In genomic region chr5:88368201-88368600, GRCh38 we compare ENCODE assay signal across 36 cellular contexts.
"Had no signal": no experiment of that assay in that cellular context is flagged by ENCODE, and none has a peak within 500 bp of the region (broad histone marks: within the 10 kb centered on the region; RNA-seq: fewer than 3 reads in every experiment).

No MANE protein-coding gene starts in this region.

- H3K27ac ChIP-seq: adrenal gland, body of pancreas, brain microvascular endothelial cell, breast epithelium, VCaP had no signal

- H3K9me3 ChIP-seq: adrenal gland, body of pancreas had no signal

- H3K4me3 ChIP-seq: adrenal gland, body of pancreas, breast epithelium had no signal

- H3K36me3 ChIP-seq: adrenal gland, brain microvascular endothelial cell, breast epithelium had no signal

- H3K27ac Mint-ChIP-seq: activated B cell treated with CpG ODN at 0.5 μM for 24 hours; activated CD4-positive, alpha-beta memory T cell treated with anti-CD3 and anti-CD28 coated beads for 36 hours; activated CD4-positive, alpha-beta T cell treated with anti-CD3 and anti-CD28 coated beads, Interleukin-2, amount 10 ng/mL, durations not matched to agents 24 days and 14 days; activated CD8-positive, alpha-beta T cell treated with anti-CD3 and anti-CD28 coated beads for 36 hours; activated naive CD4-positive, alpha-beta T cell treated with anti-CD3 and anti-CD28 coated beads for 36 hours; activated naive CD4-positive, alpha-beta T cell treated with anti-CD3 and anti-CD28 coated beads, Interleukin-2, amount 50 U/mL, for 72 hours; activated naive CD8-positive, alpha-beta T cell treated with anti-CD3 and anti-CD28 coated beads for 36 hours; activated T-cell treated with anti-CD3 and anti-CD28 coated beads, Interleukin-2, amount 50 U/mL, for 72 hours; activated T-helper 1 cell treated with anti-CD3 and anti-CD28 coated beads, Interleukin-12 subunit alpha, Interleukin-12 subunit beta, Interleukin-2, Interleukin-4 antibody, amounts not matched to agents 30 ng/mL and 10 ng/mL and 1 ng/mL, durations not matched to agents 14 hours and 24 hours and 36 hours; activated T-helper 17 cell treated with anti-CD3 and anti-CD28 coated beads, Interleukin-2, amount 50 U/mL, for 72 hours; T-helper 1 cell treated with Interleukin-12 subunit alpha and Interleukin-12 subunit beta and Interleukin-4 antibody, amounts not matched to agents 30 μg/mL and 1 μg/mL, for 36 hours; T-helper 2 cell treated with Interferon-gamma antibody and Interleukin-4, amounts not matched to agents 5 μg/mL and 100 μg/mL, for 36 hours had no signal

- H3K9me3 Mint-ChIP-seq: activated B cell treated with CpG ODN at 0.5 μM for 24 hours; activated CD4-positive, alpha-beta memory T cell treated with anti-CD3 and anti-CD28 coated beads for 36 hours; activated CD4-positive, alpha-beta T cell treated with anti-CD3 and anti-CD28 coated beads, Interleukin-2, amount 10 ng/mL, durations not matched to agents 24 days and 14 days; activated CD8-positive, alpha-beta T cell treated with anti-CD3 and anti-CD28 coated beads for 36 hours; activated naive CD4-positive, alpha-beta T cell treated with anti-CD3 and anti-CD28 coated beads for 36 hours; activated naive CD4-positive, alpha-beta T cell treated with anti-CD3 and anti-CD28 coated beads, Interleukin-2, amount 50 U/mL, for 72 hours; activated naive CD8-positive, alpha-beta T cell treated with anti-CD3 and anti-CD28 coated beads for 36 hours; activated T-cell treated with anti-CD3 and anti-CD28 coated beads, Interleukin-2, amount 50 U/mL, for 4 hours; activated T-cell treated with anti-CD3 and anti-CD28 coated beads, Interleukin-2, amount 50 U/mL, for 72 hours; activated T-helper 1 cell treated with anti-CD3 and anti-CD28 coated beads, Interleukin-12 subunit alpha, Interleukin-12 subunit beta, Interleukin-2, Interleukin-4 antibody, amounts not matched to agents 30 ng/mL and 10 ng/mL and 1 ng/mL, durations not matched to agents 14 hours and 24 hours and 36 hours; T-helper 1 cell treated with Interleukin-12 subunit alpha and Interleukin-12 subunit beta and Interleukin-4 antibody, amounts not matched to agents 30 μg/mL and 1 μg/mL, for 36 hours; T-helper 2 cell treated with Interferon-gamma antibody and Interleukin-4, amounts not matched to agents 5 μg/mL and 100 μg/mL, for 36 hours had no signal

- FAIRE-seq: TTC549 had no signal

- H3K27me3 ChIP-seq: adrenal gland, body of pancreas, brain microvascular endothelial cell, breast epithelium had no signal

- H3K4me3 Mint-ChIP-seq: activated B cell treated with CpG ODN at 0.5 μM for 24 hours; activated CD4-positive, alpha-beta memory T cell treated with anti-CD3 and anti-CD28 coated beads for 36 hours; activated CD4-positive, alpha-beta T cell treated with anti-CD3 and anti-CD28 coated beads, Interleukin-2, amount 10 ng/mL, durations not matched to agents 24 days and 14 days; activated CD8-positive, alpha-beta T cell treated with anti-CD3 and anti-CD28 coated beads for 36 hours; activated naive CD4-positive, alpha-beta T cell treated with anti-CD3 and anti-CD28 coated beads for 36 hours; activated naive CD8-positive, alpha-beta T cell treated with anti-CD3 and anti-CD28 coated beads for 36 hours; activated T-cell treated with anti-CD3 and anti-CD28 coated beads, Interleukin-2, amount 50 U/mL, for 4 hours; activated T-cell treated with anti-CD3 and anti-CD28 coated beads, Interleukin-2, amount 50 U/mL, for 72 hours; activated T-helper 1 cell treated with anti-CD3 and anti-CD28 coated beads, Interleukin-12 subunit alpha, Interleukin-12 subunit beta, Interleukin-2, Interleukin-4 antibody, amounts not matched to agents 30 ng/mL and 10 ng/mL and 1 ng/mL, durations not matched to agents 14 hours and 24 hours and 36 hours; activated T-helper 17 cell treated with anti-CD3 and anti-CD28 coated beads, Interleukin-2, amount 50 U/mL, for 72 hours; T-helper 1 cell treated with Interleukin-12 subunit alpha and Interleukin-12 subunit beta and Interleukin-4 antibody, amounts not matched to agents 30 μg/mL and 1 μg/mL, for 36 hours; T-helper 2 cell treated with Interferon-gamma antibody and Interleukin-4, amounts not matched to agents 5 μg/mL and 100 μg/mL, for 36 hours had no signal

- H3K27me3 Mint-ChIP-seq: activated CD4-positive, alpha-beta memory T cell treated with anti-CD3 and anti-CD28 coated beads for 36 hours; activated CD8-positive, alpha-beta T cell treated with anti-CD3 and anti-CD28 coated beads for 36 hours had no signal

- H3K4me1 ChIP-seq: adrenal gland, body of pancreas, breast epithelium had no signal

- DNase-seq: activated B cell treated with CpG ODN at 0.5 μM for 24 hours; activated CD4-positive, alpha-beta memory T cell treated with anti-CD3 and anti-CD28 coated beads for 36 hours; activated CD4-positive, alpha-beta T cell treated with anti-CD3 and anti-CD28 coated beads for 4 hours; activated CD4-positive, alpha-beta T cell treated with anti-CD3 and anti-CD28 coated beads, Interleukin-2, amount 10 ng/mL, durations not matched to agents 24 days and 14 days; activated CD4-positive, alpha-beta T cell treated with anti-CD3 and anti-CD28 coated beads, Interleukin-2, amount 50 U/mL, for 1 hour; activated CD4-positive, alpha-beta T cell treated with anti-CD3 and anti-CD28 coated beads, Interleukin-2, amount 50 U/mL, for 4 hours; activated CD4-positive, CD25-positive, alpha-beta regulatory T cell treated with anti-CD3 and anti-CD28 coated beads, Interleukin-2, amount 50 U/mL, for 72 hours; activated CD8-positive, alpha-beta memory T cell treated with anti-CD3 and anti-CD28 coated beads, Interleukin-2, amount 50 U/mL, for 4 hours; activated CD8-positive, alpha-beta T cell treated with anti-CD3 and anti-CD28 coated beads for 36 hours; activated effector memory CD4-positive, alpha-beta T cell treated with anti-CD3 and anti-CD28 coated beads, Interleukin-2, amount 50 U/mL, for 16 hours; activated gamma-delta T cell treated with Interleukin-2 at 50 U/mL for 16 hours; activated naive CD4-positive, alpha-beta T cell; activated naive CD4-positive, alpha-beta T cell treated with anti-CD3 and anti-CD28 coated beads for 36 hours; activated naive CD4-positive, alpha-beta T cell treated with anti-CD3 and anti-CD28 coated beads, Interleukin-2, amount 50 U/mL, for 16 hours; activated naive CD8-positive, alpha-beta T cell treated with anti-CD3 and anti-CD28 coated beads for 36 hours; activated T-cell treated with anti-CD3 and anti-CD28 coated beads for 4 hours; activated T-cell treated with anti-CD3 and anti-CD28 coated beads, Interleukin-2, amount 50 U/mL, for 1 hour; activated T-cell treated with anti-CD3 and anti-CD28 coated beads, Interleukin-2, amount 50 U/mL, for 4 hours; activated T-cell treated with anti-CD3 and anti-CD28 coated beads, Interleukin-2, amount 50 U/mL, for 72 hours; adrenal gland; amniotic stem cell; aorta; body of pancreas; brain microvascular endothelial cell; central memory CD4-positive, alpha-beta T cell; T-helper 1 cell; T-helper 2 cell; T-helper 9 cell had no signal

- H3K36me3 Mint-ChIP-seq: activated CD4-positive, alpha-beta memory T cell treated with anti-CD3 and anti-CD28 coated beads for 36 hours had no signal

- H3K4me1 Mint-ChIP-seq: activated B cell treated with CpG ODN at 0.5 μM for 24 hours; activated CD4-positive, alpha-beta T cell treated with anti-CD3 and anti-CD28 coated beads, Interleukin-2, amount 10 ng/mL, durations not matched to agents 24 days and 14 days; activated naive CD8-positive, alpha-beta T cell treated with anti-CD3 and anti-CD28 coated beads for 36 hours; activated T-helper 17 cell treated with anti-CD3 and anti-CD28 coated beads, Interleukin-2, amount 50 U/mL, for 72 hours had no signal

- ATAC-seq: activated CD8-positive, alpha-beta T cell treated with anti-CD3 and anti-CD28 coated beads for 36 hours; activated naive CD4-positive, alpha-beta T cell treated with anti-CD3 and anti-CD28 coated beads, Interleukin-2, amount 50 U/mL, for 72 hours; activated T-cell treated with anti-CD3 and anti-CD28 coated beads, Interleukin-2, amount 50 U/mL, for 4 hours; activated T-cell treated with anti-CD3 and anti-CD28 coated beads, Interleukin-2, amount 50 U/mL, for 72 hours; activated T-helper 17 cell treated with anti-CD3 and anti-CD28 coated beads, Interleukin-2, amount 50 U/mL, for 72 hours; body of pancreas had no signal
